In genomic region chr2:224890407-224890806, GRCh38 we compare ENCODE assay signal across 1 cellular context.
TF ChIP-seq lines count a peak whose summit lies in the region.

No MANE protein-coding gene starts in this region.

TF ChIP-seq in WTC11, 78 proteins besides CTCF, POLR2A, EP300 and RAD21 (continued from another document):
- TF ChIP-seq ARID4B (CRISPR knock-in tag; IDR thresholded peaks at IDR 0.05; ENCODE audit: borderline replicate concordance) (no peak), TEAD1 (CRISPR knock-in tag; IDR thresholded peaks at IDR 0.05) (no peak), GRHL2 (CRISPR knock-in tag; IDR thresholded peaks at IDR 0.05; ENCODE audit: insufficient replicate concordance, severe bottlenecking) (no peak), ELF4 (CRISPR knock-in tag; IDR thresholded peaks at IDR 0.05; ENCODE audit: low read depth) (no peak), ERG (CRISPR knock-in tag; IDR thresholded peaks at IDR 0.05) (no peak), MAX (CRISPR knock-in tag; IDR thresholded peaks at IDR 0.05) (no peak), STAT6 (CRISPR knock-in tag; conservative IDR thresholded peaks at IDR 0.05; ENCODE audit: low read depth) (no peak), E2F1 (CRISPR knock-in tag; IDR thresholded peaks at IDR 0.05) (no peak), CBFB (CRISPR knock-in tag; IDR thresholded peaks at IDR 0.05; ENCODE audit: low read depth) (no peak), ATF6 (CRISPR knock-in tag; IDR thresholded peaks at IDR 0.05) (no peak), GTF2I (CRISPR knock-in tag; conservative IDR thresholded peaks at IDR 0.05) (no peak), IRF1 (CRISPR knock-in tag; IDR thresholded peaks at IDR 0.05) (no peak)
